ENCODE assay signal across 1 cellular context in the genomic region with DNA sequence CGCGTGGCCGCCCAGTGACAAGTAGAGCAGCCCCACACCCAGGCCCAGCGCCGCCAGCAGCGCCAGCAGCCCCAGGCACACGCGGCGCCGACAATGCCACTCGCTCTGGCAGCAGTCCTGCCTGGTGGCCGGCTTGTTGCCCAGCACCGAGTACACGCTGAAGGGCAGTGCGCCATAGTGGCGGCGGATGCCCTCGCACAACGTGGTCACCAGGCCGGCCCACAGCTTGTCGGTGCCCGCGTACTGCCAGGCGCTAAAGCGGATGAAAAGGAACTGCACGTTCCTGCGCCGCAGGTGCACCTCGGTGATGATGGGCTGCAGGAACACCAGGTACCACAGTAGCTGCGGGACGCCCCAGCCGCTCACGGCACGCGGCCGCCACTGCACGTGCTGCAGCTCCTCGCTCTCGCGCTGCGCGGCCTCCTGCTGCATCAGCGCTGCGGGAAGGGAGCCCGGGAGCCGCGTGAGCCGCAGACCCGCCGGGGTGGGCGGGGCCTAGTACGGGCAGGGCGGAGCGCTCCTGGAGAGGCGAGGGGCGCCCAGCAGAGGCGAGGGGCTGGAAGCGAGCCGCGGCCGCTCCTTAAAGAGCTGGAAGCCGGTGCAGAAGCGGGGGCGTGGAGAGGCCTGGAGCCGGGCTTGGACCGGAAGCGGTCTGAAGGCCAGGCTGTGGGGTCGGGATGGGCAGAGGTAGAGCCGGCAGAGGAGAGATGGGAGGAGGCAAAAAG.
TF ChIP-seq lines count a peak whose summit lies in the region.

No MANE protein-coding gene starts in this region.

TF ChIP-seq in HEK293, 187 proteins besides CTCF, POLR2A, EP300 and RAD21 (continued from another document):
- TF ChIP-seq, protein P1, sequence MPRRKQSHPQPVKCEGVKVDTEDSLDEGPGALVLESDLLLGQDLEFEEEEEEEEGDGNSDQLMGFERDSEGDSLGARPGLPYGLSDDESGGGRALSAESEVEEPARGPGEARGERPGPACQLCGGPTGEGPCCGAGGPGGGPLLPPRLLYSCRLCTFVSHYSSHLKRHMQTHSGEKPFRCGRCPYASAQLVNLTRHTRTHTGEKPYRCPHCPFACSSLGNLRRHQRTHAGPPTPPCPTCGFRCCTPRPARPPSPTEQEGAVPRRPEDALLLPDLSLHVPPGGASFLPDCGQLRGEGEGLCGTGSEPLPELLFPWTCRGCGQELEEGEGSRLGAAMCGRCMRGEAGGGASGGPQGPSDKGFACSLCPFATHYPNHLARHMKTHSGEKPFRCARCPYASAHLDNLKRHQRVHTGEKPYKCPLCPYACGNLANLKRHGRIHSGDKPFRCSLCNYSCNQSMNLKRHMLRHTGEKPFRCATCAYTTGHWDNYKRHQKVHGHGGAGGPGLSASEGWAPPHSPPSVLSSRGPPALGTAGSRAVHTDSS (tag by site-specific recombination; IDR thresholded peaks at IDR 0.05) = no peak
- no peak for TF ChIP-seq ZNF76 (tag by site-specific recombination; IDR thresholded peaks at IDR 0.05; ENCODE audit: borderline replicate concordance, low read depth)
- TF ChIP-seq ZNF707 (tag by site-specific recombination; IDR thresholded peaks at IDR 0.05) = no peak
- no peak for TF ChIP-seq ZFP69B (tag by site-specific recombination; IDR thresholded peaks at IDR 0.05)
- no peak for TF ChIP-seq ZNF610 (tag by site-specific recombination; IDR thresholded peaks at IDR 0.05; ENCODE audit: borderline replicate concordance)
- no peak for TF ChIP-seq GLI4 (tag by site-specific recombination; IDR thresholded peaks at IDR 0.05)
- TF ChIP-seq ZNF23 (tag by site-specific recombination; IDR thresholded peaks at IDR 0.05; ENCODE audit: borderline replicate concordance) = no peak
- TF ChIP-seq MEIS1 (CRISPR knock-in tag; IDR thresholded peaks at IDR 0.05; ENCODE audit: borderline replicate concordance) = no peak
- no peak for TF ChIP-seq ZNF394 (tag by site-specific recombination; IDR thresholded peaks at IDR 0.05; ENCODE audit: borderline replicate concordance)
- peak; percentile 14; the same call in 1 of the 2 replicates for TF ChIP-seq GLIS2 (tag by site-specific recombination; IDR thresholded peaks at IDR 0.05)
- no peak for TF ChIP-seq BCL11A (tag by site-specific recombination; IDR thresholded peaks at IDR 0.05; ENCODE audit: low read depth)
- TF ChIP-seq HOXD13 (CRISPR knock-in tag; IDR thresholded peaks at IDR 0.05; ENCODE audit: borderline replicate concordance) = no peak
- TF ChIP-seq ZNF138 (tag by site-specific recombination; IDR thresholded peaks at IDR 0.05; ENCODE audit: borderline replicate concordance) = no peak
- TF ChIP-seq KLF10 (tag by site-specific recombination; IDR thresholded peaks at IDR 0.05) = no peak
- TF ChIP-seq OSR2 (tag by site-specific recombination; IDR thresholded peaks at IDR 0.05) = 0 out of 2 replicates have a peak, but pooled peaks have one; percentile 39
- no peak for TF ChIP-seq MYNN (tag by site-specific recombination; IDR thresholded peaks at IDR 0.05; ENCODE audit: borderline replicate concordance)
- TF ChIP-seq SP3 (tag by site-specific recombination; IDR thresholded peaks at IDR 0.05) = 0 out of 2 replicates have a peak, but pooled peaks have one; percentile 31
- no peak for TF ChIP-seq FEZF1 (tag by site-specific recombination; IDR thresholded peaks at IDR 0.05)
- TF ChIP-seq ZNF302 (tag by site-specific recombination; IDR thresholded peaks at IDR 0.05; ENCODE audit: low read depth) = no peak
- no peak for TF ChIP-seq GLI2 (tag by site-specific recombination; IDR thresholded peaks at IDR 0.05; ENCODE audit: borderline replicate concordance, low read depth)
- TF ChIP-seq ZNF621 (tag by site-specific recombination; IDR thresholded peaks at IDR 0.05) = no peak
- no peak for TF ChIP-seq ZFP3 (tag by site-specific recombination; IDR thresholded peaks at IDR 0.05; ENCODE audit: low read depth)
